Comparison of ENCODE assay signal across 20 cellular contexts in the genomic region with DNA sequence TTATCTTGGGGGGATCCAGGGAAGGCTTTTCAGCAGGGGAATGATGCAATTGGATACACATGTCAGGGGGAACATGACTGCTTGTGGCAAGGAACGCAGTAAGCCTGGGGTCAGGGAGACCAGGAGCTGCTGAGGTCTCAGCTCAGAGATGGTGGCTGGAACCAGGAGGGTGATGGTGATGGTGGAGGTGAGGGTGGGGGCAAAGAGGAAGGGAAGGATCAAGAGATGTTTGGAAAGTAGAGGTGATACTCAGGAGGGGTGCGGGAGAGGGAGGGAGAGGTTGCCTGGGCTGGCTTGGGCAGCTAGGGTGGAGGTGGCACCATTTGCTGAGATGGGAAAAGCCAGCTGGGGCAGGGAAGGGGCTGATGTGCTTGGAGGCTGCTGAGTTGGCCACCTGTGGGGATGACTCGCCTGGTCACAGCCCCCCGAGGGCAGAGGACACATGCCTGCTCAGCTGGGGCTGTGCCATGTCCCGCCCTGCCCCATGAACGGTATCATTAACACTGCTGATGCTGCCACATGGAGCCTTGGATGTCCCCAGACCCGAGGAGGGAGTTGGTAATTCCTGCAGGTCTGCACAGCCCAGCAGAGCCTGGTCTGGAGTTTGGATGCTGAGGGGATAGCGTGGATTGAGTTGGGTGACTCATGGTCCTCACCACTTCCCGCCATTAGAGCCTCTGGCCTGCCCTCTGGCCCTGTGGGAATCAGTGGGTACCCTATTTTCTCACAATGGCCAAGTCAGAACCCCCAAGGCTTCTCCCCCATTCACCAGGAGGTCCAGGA. TPM values are rescaled to one million over a fixed set of nuclear protein-coding genes. Genes with fewer than 3 reads are reported as not detected.
DNase-seq lines count a peak whose midpoint lies in the region; ATAC-seq, FAIRE-seq and TF ChIP-seq lines count a peak whose summit lies in the region.
"Had no signal": no experiment of that assay in that cellular context is flagged by ENCODE, and none has a peak within 500 bp of the region (broad histone marks: within the 10 kb centered on the region; RNA-seq: fewer than 3 reads in every experiment).

No MANE protein-coding gene starts in this region.

- no TSS peak for BruUV-seq in mammary epithelial cell (replicated peaks; lab: Mats Ljungman, UMichigan)
- no TSS peak for BruUV-seq in MCF 10A (replicated peaks; lab: Mats Ljungman, UMichigan)

- peaks cover 17% of the 10 kb centered on the region for H3K4me1 Mint-ChIP-seq in MCF 10A (ENCODE audit: insufficient read depth, unreplicated experiment)

- CTCF ChIA-PET in mammary epithelial cell (lab: Charles Lee; ENCODE audit: low non-redundant PET) (interaction anchor here (0.5 kb wide), 1 partner anchor 171 kb away, joined by 3 read pairs; no protein-coding TSS in a partner anchor), MCF 10A (lab: Yijun Ruan, JAX) (interaction anchor here (0.6 to 1.0 kb wide), 4 partner anchors 11 to 1535 kb away, joined by 3 to 4 read pairs (median 4); no protein-coding TSS in a partner anchor)

- H3K36me3 ChIP-seq in mammary epithelial cell (ENCODE audit: insufficient read depth, low read length) (no peaks in the 10 kb centered on the region), Peyer's patch (no peaks in the 10 kb centered on the region), keratinocyte (ENCODE audit: control insufficient read depth in 2 of 2, extremely low read depth in 1 of 2, insufficient read depth in 2 of 2, low read length in 2 of 2) (no peaks in the 10 kb centered on the region), testis (ENCODE audit: low read depth, missing control alignments) (no peaks in the 10 kb centered on the region)
- H3K36me3 ChIP-seq: cardiac muscle cell had no signal

- H3K9ac ChIP-seq in mammary epithelial cell (ENCODE audit: insufficient read depth, low read length) = no peak overlapping the region
- H3K9ac ChIP-seq in keratinocyte (ENCODE audit: control insufficient read depth, extremely low read depth, insufficient read depth, low read length) = no peak overlapping the region

- H3K36me3 Mint-ChIP-seq in MCF 10A (ENCODE audit: insufficient read depth, unreplicated experiment) = no peaks in the 10 kb centered on the region
- H3K36me3 Mint-ChIP-seq: activated naive CD8-positive, alpha-beta T cell treated with anti-CD3 and anti-CD28 coated beads for 36 hours; naive B cell had no signal

- TF ChIP-seq CTCF in mammary epithelial cell (conservative IDR thresholded peaks at IDR 0.05 in 1 of 2, IDR thresholded peaks at IDR 0.05 in 1 of 2; ENCODE audit: extremely low read depth in 1 of 2, insufficient read depth in 1 of 2, low read depth in 1 of 2, low read length in 2 of 2) (no peak), MCF 10A (IDR thresholded peaks at IDR 0.05; ENCODE audit: unreplicated experiment) (no peak), Peyer's patch (IDR thresholded peaks at IDR 0.05) (no peak), keratinocyte (optimal IDR thresholded peaks at IDR 0.05 in 1 of 3, IDR thresholded peaks at IDR 0.05 in 1 of 3, conservative IDR thresholded peaks at IDR 0.05 in 1 of 3; ENCODE audit: extremely low read depth in 1 of 3, insufficient read depth in 2 of 3, low read length in 3 of 3) (no peak), testis (IDR thresholded peaks at IDR 0.05) (no peak)

- peak overlapping the region; percentile 27 for H3K4me2 ChIP-seq in mammary epithelial cell (ENCODE audit: insufficient read depth, low read depth, low read length)
- H3K4me2 ChIP-seq in keratinocyte (ENCODE audit: control insufficient read depth, extremely low read depth, insufficient read depth, low read depth, low read length) = peak overlapping the region; percentile 2

- TF ChIP-seq POLR2A in Peyer's patch (IDR thresholded peaks at IDR 0.05) (no peak), GM12891 (IDR thresholded peaks at IDR 0.05; ENCODE audit: low read depth, low read length) (no peak), testis (IDR thresholded peaks at IDR 0.05) (no peak)

- 78% methylated on average over 3 of the region's 9 CpGs for WGBS in mammary epithelial cell (ENCODE audit: low coverage, missing lambda C conversion rate)
- 70 to 93% methylated on average over 8 to 9 of the region's 9 CpGs for WGBS in testis, 2 donors

- H3K4me1 ChIP-seq in mammary epithelial cell (ENCODE audit: insufficient read depth, low read length) (peaks cover 15% of the 10 kb centered on the region), Peyer's patch (no peaks in the 10 kb centered on the region), keratinocyte (ENCODE audit: control insufficient read depth, extremely low read depth, insufficient read depth, low read length) (peaks cover 21% of the 10 kb centered on the region), testis (no peaks in the 10 kb centered on the region)
- H3K4me1 ChIP-seq: psoas muscle had no signal

- H4K20me1 ChIP-seq in mammary epithelial cell (ENCODE audit: insufficient read depth, low read length) (no peaks in the 10 kb centered on the region), keratinocyte (ENCODE audit: control insufficient read depth, extremely low read depth, insufficient read depth, low read length) (no peaks in the 10 kb centered on the region)

- intact Hi-C loops in mammary epithelial cell (cut with micrococcal nuclease) = no loop called here
- intact Hi-C loops in MCF 10A (cut with micrococcal nuclease) = no loop called here
- intact Hi-C loops in testis (cut with DNase I; ENCODE audit: low total_unique reads) = no loop called here

- no peak overlapping the region for H3K27ac ChIP-seq in mammary epithelial cell (ENCODE audit: insufficient read depth, low read depth, low read length)
- no peak overlapping the region for H3K27ac ChIP-seq in Peyer's patch
- H3K27ac ChIP-seq in keratinocyte (ENCODE audit: control insufficient read depth, insufficient read depth, low read length) = no peak overlapping the region
- no peak overlapping the region for H3K27ac ChIP-seq in testis
- H3K27ac ChIP-seq: cardiac muscle cell, psoas muscle had no signal

- no peak overlapping the region for H3K27ac Mint-ChIP-seq in MCF 10A (ENCODE audit: low read depth, unreplicated experiment)
- H3K27ac Mint-ChIP-seq: activated naive CD8-positive, alpha-beta T cell treated with anti-CD3 and anti-CD28 coated beads for 36 hours; naive B cell had no signal

- dilution Hi-C loops in mammary epithelial cell (cut with HindIII; ENCODE audit: low sequenced_read_pairs) (no loop called here), keratinocyte (cut with MboI; ENCODE audit: extremely low pct_ligation_motif_present, low sequenced_read_pairs) (no loop called here)

- H3K9me1 ChIP-seq in keratinocyte (ENCODE audit: control insufficient read depth, extremely low read depth, insufficient read depth, low read length) = no peaks in the 10 kb centered on the region

- H3K9me3 ChIP-seq in mammary epithelial cell (replicated peaks; ENCODE audit: insufficient read depth, low read length) (no peaks in the 10 kb centered on the region), Peyer's patch (no peaks in the 10 kb centered on the region), keratinocyte (ENCODE audit: control insufficient read depth, low read depth, low read length) (no peaks in the 10 kb centered on the region), testis (no peaks in the 10 kb centered on the region)
- H3K9me3 ChIP-seq: psoas muscle had no signal

- H3K27me3 ChIP-seq in mammary epithelial cell (ENCODE audit: insufficient read depth, low read length) (no peaks in the 10 kb centered on the region), Peyer's patch (no peaks in the 10 kb centered on the region), keratinocyte (ENCODE audit: control insufficient read depth, extremely low read depth, insufficient read depth, low read length) (no peaks in the 10 kb centered on the region), testis (no peaks in the 10 kb centered on the region)
- H3K27me3 ChIP-seq: cardiac muscle cell had no signal

- H3K79me2 ChIP-seq in mammary epithelial cell (ENCODE audit: insufficient read depth, low read length) (no peaks in the 10 kb centered on the region), keratinocyte (ENCODE audit: control insufficient read depth, insufficient read depth, low read length) (no peaks in the 10 kb centered on the region)

- no peak overlapping the region for H3K4me3 Mint-ChIP-seq in MCF 10A (ENCODE audit: unreplicated experiment)
- H3K4me3 Mint-ChIP-seq: activated naive CD8-positive, alpha-beta T cell treated with anti-CD3 and anti-CD28 coated beads for 36 hours; naive B cell had no signal

- no peak overlapping the region for H3K4me3 ChIP-seq in mammary epithelial cell (replicated peaks in 1 of 3; ENCODE audit: insufficient read depth in 1 of 3, low read depth in 2 of 3, low read length in 3 of 3)
- H3K4me3 ChIP-seq in Peyer's patch = no peak overlapping the region
- H3K4me3 ChIP-seq in keratinocyte (ENCODE audit: control insufficient read depth in 2 of 3, extremely low read depth in 1 of 3, insufficient read depth in 2 of 3, low read depth in 1 of 3, low read length in 3 of 3) = no peak overlapping the region
- no peak overlapping the region for H3K4me3 ChIP-seq in testis
- H3K4me3 ChIP-seq: cardiac muscle cell, psoas muscle had no signal

- POLR2A ChIA-PET in MCF 10A (lab: Yijun Ruan, JAX) = no interaction called here

- H2AFZ ChIP-seq in mammary epithelial cell (ENCODE audit: low read depth, low read length) (no peak overlapping the region), keratinocyte (ENCODE audit: control insufficient read depth, low read length) (no peak overlapping the region)

- no peaks in the 10 kb centered on the region for H3K9me3 Mint-ChIP-seq in MCF 10A (ENCODE audit: unreplicated experiment)
- H3K9me3 Mint-ChIP-seq: activated naive CD8-positive, alpha-beta T cell treated with anti-CD3 and anti-CD28 coated beads for 36 hours; naive B cell; stimulated activated naive CD8-positive, alpha-beta T cell treated with anti-CD3 and anti-CD28 coated beads, Interleukin-15, amount 100 ng/mL, for 72 hours had no signal

- ATAC-seq in GM21360 (IDR thresholded peaks at IDR 0.05; ENCODE audit: unreplicated experiment) = no peak
- ATAC-seq: left lobe of liver; psoas muscle; stimulated activated naive CD8-positive, alpha-beta T cell treated with anti-CD3 and anti-CD28 coated beads, Interleukin-15, amount 100 ng/mL, for 72 hours had no signal

- FAIRE-seq in keratinocyte (lab: Jason Lieb, UNC) = no peak
- FAIRE-seq in GM12891 (lab: Jason Lieb, UNC) = no peak

- no peaks in the 10 kb centered on the region for H3K27me3 Mint-ChIP-seq in MCF 10A (ENCODE audit: insufficient read depth, unreplicated experiment)

- in situ Hi-C loops in mammary epithelial cell (cut with MboI; ENCODE audit: low sequenced_read_pairs in 2 of 2) = no loop called here

- no peak for DNase-seq in mammary epithelial cell
- DNase-seq in MCF 10A (ENCODE audit: unreplicated experiment) = no peak
- peak in 2 of 3 donors; percentile 31 to 36 for DNase-seq in Peyer's patch
- no peak for DNase-seq in keratinocyte (ENCODE audit: low read depth, low spot score)
- no peak for DNase-seq in activated CD4-positive, alpha-beta T cell treated with anti-CD3 and anti-CD28 coated beads, Interleukin-2, amount 50 U/mL, for 4 hours
- no peak for DNase-seq in GM12891 (ENCODE audit: insufficient read length, low spot score)
- no peak for DNase-seq in testis
- DNase-seq: effector memory CD4-positive, alpha-beta T cell; Karpas-422; naive B cell; NCI-H1436; NCI-H446; stimulated activated CD4-positive, alpha-beta T cell treated with anti-CD3 and anti-CD28 coated beads, Interleukin-15, amount 100 ng/mL, for 24 hours; stimulated activated naive CD8-positive, alpha-beta T cell treated with anti-CD3 and anti-CD28 coated beads, Interleukin-15, amount 100 ng/mL, for 72 hours had no signal

RNA-seq across cellular contexts. Expression of a gene that starts 6.3 kb away (rescaled TPM):
- total RNA-seq in mammary epithelial cell (under 1 TPM; 0.17 to 0.40 TPM), MCF 10A (2022) (0.10 and 0.58 TPM in 2 replicates), Peyer's patch (not detected), testis (under 1 TPM in 1 of 2 donors, not detected in 1; 0.31 TPM)
- polyA plus RNA-seq in mammary epithelial cell (0.32 TPM), keratinocyte (0.96 to 2.1 TPM (median 1.0 TPM) in 3 replicates), testis (ENCODE audit: insufficient read depth, low read depth, low replicate concordance) (1.6 TPM)
- polyA minus RNA-seq in mammary epithelial cell (not detected), keratinocyte (0.72 to 1.5 TPM (median 0.96 TPM) in 3 replicates)
- 1.8 TPM for polyA plus RNA-seq in keratinocyte (2011; ENCODE audit: low read depth)
- 0.49 and 0.83 TPM in 2 replicates for polyA plus RNA-seq in keratinocyte (2011; cell fraction: cytosol; rRNA removed)
- 4.8 and 6.3 TPM in 2 replicates for polyA plus RNA-seq in keratinocyte (2011; cell fraction: nucleus; rRNA removed)
- 0.77 and 9.9 TPM in 2 replicates for polyA plus RNA-seq in keratinocyte (2012; ENCODE audit: low replicate concordance)
- polyA minus RNA-seq in keratinocyte (2011; cell fraction: cytosol; rRNA and poly(A)+ RNA removed) = not detected
- 1.3 and 4.0 TPM in 2 replicates for polyA minus RNA-seq in keratinocyte (2011; cell fraction: nucleus; rRNA and poly(A)+ RNA removed)
- polyA plus RNA-seq in GM12891 (2012; ENCODE audit: low read depth, missing spikeins) = not detected
- total RNA-seq: activated naive CD8-positive, alpha-beta T cell treated with anti-CD3 and anti-CD28 coated beads for 36 hours; left lobe of liver; psoas muscle; SK-MEL-5 had no signal
- polyA plus RNA-seq: psoas muscle had no signal

RNA-seq across cellular contexts. Expression of a gene that starts 50.2 kb away (rescaled TPM):
- total RNA-seq in mammary epithelial cell = 1 to 10 TPM; 1.3 to 7.7 TPM
- 6.9 TPM for polyA plus RNA-seq in mammary epithelial cell
- polyA minus RNA-seq in mammary epithelial cell = 15.9 TPM
- 0.12 TPM in 1 of 2 replicates, not detected in the other for total RNA-seq in MCF 10A (2022)
- not detected for total RNA-seq in Peyer's patch
- 4.2 to 6.1 TPM (median 5.2 TPM) in 3 replicates for polyA plus RNA-seq in keratinocyte
- polyA plus RNA-seq in keratinocyte (2011; ENCODE audit: low read depth) = 0.30 TPM
- 2.7 and 3.6 TPM in 2 replicates for polyA plus RNA-seq in keratinocyte (2011; cell fraction: cytosol; rRNA removed)
- polyA plus RNA-seq in keratinocyte (2011; cell fraction: nucleus; rRNA removed) = 5.7 and 7.7 TPM in 2 replicates
- 0.72 and 5.7 TPM in 2 replicates for polyA plus RNA-seq in keratinocyte (2012; ENCODE audit: low replicate concordance)
- 7.2 to 13.8 TPM (median 9.6 TPM) in 3 replicates for polyA minus RNA-seq in keratinocyte
- 5.4 TPM for polyA minus RNA-seq in keratinocyte (2011; cell fraction: cytosol; rRNA and poly(A)+ RNA removed)
- polyA minus RNA-seq in keratinocyte (2011; cell fraction: nucleus; rRNA and poly(A)+ RNA removed) = 3.7 and 5.0 TPM in 2 replicates
- polyA plus RNA-seq in GM12891 (2012; ENCODE audit: low read depth, missing spikeins) = 0.03 TPM
- 1 to 10 TPM in 1 of 2 donors, under 1 TPM in 1; 0.63 to 1.2 TPM for total RNA-seq in testis
- polyA plus RNA-seq in testis (ENCODE audit: insufficient read depth, low read depth, low replicate concordance) = 0.80 TPM
- total RNA-seq: activated naive CD8-positive, alpha-beta T cell treated with anti-CD3 and anti-CD28 coated beads for 36 hours; left lobe of liver had no signal
- polyA plus RNA-seq: cardiac muscle cell had no signal

Comparison
In these comparisons a context has a peak if more than half of its experiments do, and no peak if none do; other contexts are left out.
1. DNase-seq: peak in Peyer's patch (2 of 3); none in mammary epithelial cell (single experiment), MCF 10A (single experiment), keratinocyte (single experiment), activated CD4-positive, alpha-beta T cell treated with anti-CD3 and anti-CD28 coated beads, Interleukin-2, amount 50 U/mL, for 4 hours (0 of 2), GM12891 (single experiment) and testis (single experiment).